8 cellular contexts compared by ENCODE assay signal in the genomic region with DNA sequence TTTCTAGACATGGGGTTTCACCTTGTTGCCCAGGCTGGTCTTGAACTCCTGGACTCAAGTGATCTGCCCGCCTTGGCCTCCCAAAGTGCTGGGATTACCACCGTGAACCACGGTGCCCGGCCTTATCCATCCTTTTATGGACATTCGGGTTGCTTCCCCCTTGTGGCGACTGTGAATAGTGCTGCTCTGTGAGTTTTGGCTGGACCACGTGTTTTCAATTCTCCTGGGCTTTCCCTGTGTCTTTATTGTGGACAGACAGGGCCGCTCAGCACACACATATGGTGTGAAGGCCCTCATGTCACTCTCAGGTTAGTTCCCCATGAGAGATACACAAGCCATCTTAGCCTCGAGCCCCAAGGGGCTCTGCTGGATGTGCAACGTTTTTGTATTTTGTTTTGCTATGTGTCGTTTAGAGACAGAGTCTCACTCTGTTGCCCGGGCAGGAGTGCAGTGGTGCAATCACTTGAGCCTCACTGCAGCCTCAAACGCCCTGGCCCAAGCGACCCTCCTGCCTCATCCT. TPM values are rescaled to one million over a fixed set of nuclear protein-coding genes. Genes with fewer than 3 reads are reported as not detected.
DNase-seq lines count a peak whose midpoint lies in the region; ATAC-seq and TF ChIP-seq lines count a peak whose summit lies in the region.

No MANE protein-coding gene starts in this region.

- TF ChIP-seq CTCF in body of pancreas (IDR thresholded peaks at IDR 0.05): peak; percentile 68 to 88 (median 82)

- TF ChIP-seq POLR2A in body of pancreas (IDR thresholded peaks at IDR 0.05): no peak

- peaks cover 6% of the 10 kb centered on the region in 2 donors for H3K36me3 ChIP-seq in body of pancreas (replicated peaks in 1 of 2; ENCODE audit: insufficient read depth in 1 of 2, low read depth in 2 of 2)

- ATAC-seq in HG02623 (IDR thresholded peaks at IDR 0.05; ENCODE audit: unreplicated experiment) (peak; percentile 54), body of pancreas (peak; percentile 85)

- intact Hi-C loops in body of pancreas (cut with DNase I): no loop called here

- H3K27ac ChIP-seq in body of pancreas: peak overlapping the region in 2 of 4 donors; percentile 45

- H3K27me3 ChIP-seq in body of pancreas: no peaks in the 10 kb centered on the region

- H3K4me3 ChIP-seq in body of pancreas: no peak overlapping the region

- H3K9me3 ChIP-seq in body of pancreas: no peaks in the 10 kb centered on the region

- DNase-seq in GDM1 (lab: John Stamatoyannopoulos, UW): peak; percentile 36
- DNase-seq in NCI-H2107 treated with DMSO at 0.1 percent for 48 hours (lab: John Stamatoyannopoulos, UW; ENCODE audit: unreplicated experiment): peak; percentile 78
- peak; percentile 73 for DNase-seq in UCSD-AML1 (lab: John Stamatoyannopoulos, UW; ENCODE audit: unreplicated experiment)
- DNase-seq in body of pancreas: peak; percentile 80 to 86 (median 84)
- peak; percentile 84 for DNase-seq in iPS-NIHi7 (ENCODE audit: extremely low spot score)
- peak; percentile 64 for DNase-seq in stimulated activated CD4-positive, alpha-beta T cell treated with anti-CD3 and anti-CD28 coated beads, Interleukin-12 subunit alpha, Interleukin-12 subunit beta, amount 100 ng/mL, for 4 hours
- no peak for DNase-seq in NCI-H187 treated with DMSO at 0.1 percent for 48 hours (lab: John Stamatoyannopoulos, UW)

- peaks cover 21% of the 10 kb centered on the region for H3K4me1 ChIP-seq in body of pancreas

- 11 to 15% methylated on average over 14 of the region's 14 CpGs for WGBS in body of pancreas, 2 donors

RNA-seq across cellular contexts. Expression of gene MAU2, which starts 40.5 kb away (rescaled TPM):
- 10 to 100 TPM; 38.9 to 57.4 TPM for total RNA-seq in body of pancreas

RNA-seq across cellular contexts. Expression of gene SUGP1, which starts 40.8 kb away (rescaled TPM):
- 10 to 100 TPM; 13.5 to 16.3 TPM for total RNA-seq in body of pancreas

RNA-seq across cellular contexts. Expression of gene GATAD2A, which starts 44.3 kb away (rescaled TPM):
- 10 to 100 TPM; 30.0 to 35.8 TPM for total RNA-seq in body of pancreas
